Comparison of ENCODE assay signal across 15 cellular contexts in the genomic region with DNA sequence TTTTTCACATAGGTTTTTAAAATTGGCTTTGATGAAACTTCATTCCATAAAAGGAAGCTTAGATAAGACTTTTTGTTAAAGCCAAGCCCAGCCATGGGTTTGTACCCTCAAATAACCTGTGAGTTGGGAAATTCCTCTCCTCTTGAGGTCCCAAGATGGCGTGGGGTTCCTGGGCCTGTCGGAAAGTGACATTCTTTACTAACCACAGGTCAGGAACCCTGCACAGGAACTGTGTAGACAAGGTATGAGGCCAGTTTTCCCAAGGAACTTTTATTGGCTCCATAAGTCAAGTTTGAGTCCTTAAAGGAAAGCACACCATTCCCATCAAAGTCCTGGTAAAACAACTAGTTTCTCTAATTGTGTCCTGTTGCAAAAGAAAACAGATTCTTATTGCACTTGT.
A peak's percentile ranks its signal among the peaks of the same experiment; 100 is the strongest.
DNase-seq lines count a peak whose midpoint lies in the region; ATAC-seq and TF ChIP-seq lines count a peak whose summit lies in the region.
"Had no signal": no experiment of that assay in that cellular context is flagged by ENCODE, and none has a peak within 500 bp of the region (broad histone marks: within the 10 kb centered on the region; RNA-seq: fewer than 3 reads in every experiment).

No MANE protein-coding gene starts in this region.

- CTCF ChIA-PET in mammary epithelial cell (lab: Charles Lee; ENCODE audit: low non-redundant PET), result no interaction called here

- H3K27me3 ChIP-seq in left lung (no peaks in the 10 kb centered on the region), esophagus squamous epithelium (no peaks in the 10 kb centered on the region), mammary epithelial cell (ENCODE audit: insufficient read depth, low read length) (no peaks in the 10 kb centered on the region)
- H3K27me3 ChIP-seq: BLaER1 treated with 17β-estradiol and CSF1 and Interleukin-3, amounts not matched to agents 10 nM and 100 nM had no signal

- no peak overlapping the region for H2AFZ ChIP-seq in mammary epithelial cell (ENCODE audit: low read depth, low read length)

- H3K4me3 ChIP-seq in fibroblast of pulmonary artery (replicated peaks; ENCODE audit: low read depth, low read length) (no peak overlapping the region), left lung (no peak overlapping the region), esophagus squamous epithelium (no peak overlapping the region), mammary epithelial cell (replicated peaks in 1 of 3; ENCODE audit: insufficient read depth in 1 of 3, low read depth in 2 of 3, low read length in 3 of 3) (no peak overlapping the region)
- H3K4me3 ChIP-seq: BLaER1 treated with 17β-estradiol and CSF1 and Interleukin-3, amounts not matched to agents 10 nM and 100 nM; HAP-1 had no signal

- no peaks in the 10 kb centered on the region for H3K27me3 Mint-ChIP-seq in T-helper 17 cell
- H3K27me3 Mint-ChIP-seq: CD4-positive, CD25-positive, alpha-beta regulatory T cell had no signal

- H3K36me3 ChIP-seq in left lung, result no peaks in the 10 kb centered on the region
- H3K36me3 ChIP-seq in esophagus squamous epithelium, result no peaks in the 10 kb centered on the region
- H3K36me3 ChIP-seq in mammary epithelial cell (ENCODE audit: insufficient read depth, low read length), result no peaks in the 10 kb centered on the region
- H3K36me3 ChIP-seq: HAP-1 had no signal

- H3K4me1 ChIP-seq in left lung, result no peaks in the 10 kb centered on the region
- peaks cover 0 to 39% (median 8%) of the 10 kb centered on the region in 3 donors for H3K4me1 ChIP-seq in esophagus squamous epithelium
- no peaks in the 10 kb centered on the region for H3K4me1 ChIP-seq in mammary epithelial cell (ENCODE audit: insufficient read depth, low read length)

- no peaks in the 10 kb centered on the region for H4K20me1 ChIP-seq in mammary epithelial cell (ENCODE audit: insufficient read depth, low read length)

- H3K9me3 ChIP-seq in T-helper 17 cell (ENCODE audit: control insufficient read depth, low read length, poor library complexity, severe bottlenecking) (no peaks in the 10 kb centered on the region), left lung (peaks cover 0 to 11% of the 10 kb centered on the region in 2 donors), esophagus squamous epithelium (no peaks in the 10 kb centered on the region), mammary epithelial cell (replicated peaks; ENCODE audit: insufficient read depth, low read length) (peaks cover 2% of the 10 kb centered on the region)

- TF ChIP-seq CTCF in fibroblast of pulmonary artery (IDR thresholded peaks at IDR 0.05; ENCODE audit: low read length, missing control alignments) (no peak), left lung (IDR thresholded peaks at IDR 0.05) (no peak), esophagus squamous epithelium (IDR thresholded peaks at IDR 0.05) (no peak), mammary epithelial cell (conservative IDR thresholded peaks at IDR 0.05 in 1 of 2, IDR thresholded peaks at IDR 0.05 in 1 of 2; ENCODE audit: extremely low read depth in 1 of 2, insufficient read depth in 1 of 2, low read depth in 1 of 2, low read length in 2 of 2) (no peak)

- peaks cover 10% of the 10 kb centered on the region for H3K4me1 Mint-ChIP-seq in T-helper 17 cell

- intact Hi-C loops in left lung (cut with DNase I), result no loop called here
- intact Hi-C loops in esophagus squamous epithelium (cut with DNase I), result no loop called here
- intact Hi-C loops in mammary epithelial cell (cut with micrococcal nuclease), result no loop called here

- no TSS peak for BruUV-seq in mammary epithelial cell (replicated peaks; lab: Mats Ljungman, UMichigan)

- peak; percentile 20 for DNase-seq in A172 (ENCODE audit: low spot score)
- DNase-seq in T-helper 17 cell, result no peak
- DNase-seq in fibroblast of pulmonary artery (ENCODE audit: low read depth), result peak; percentile 26
- no peak for DNase-seq in left lung
- no peak for DNase-seq in esophagus squamous epithelium (lab: John Stamatoyannopoulos, UW)
- no peak for DNase-seq in NCI-H2196 treated with DMSO at 0.1 percent for 48 hours (lab: John Stamatoyannopoulos, UW; ENCODE audit: unreplicated experiment)
- no peak for DNase-seq in mammary epithelial cell
- DNase-seq: 8988T; ACHN; Calu3; CD4-positive, CD25-positive, alpha-beta regulatory T cell; DMS 273 treated with DMSO at 0.1 percent for 48 hours; GOT3 had no signal

- peak overlapping the region; percentile 68 for H3K27ac Mint-ChIP-seq in T-helper 17 cell

- no peak overlapping the region for H3K4me3 Mint-ChIP-seq in T-helper 17 cell
- H3K4me3 Mint-ChIP-seq: CD4-positive, CD25-positive, alpha-beta regulatory T cell had no signal

- dilution Hi-C loops in mammary epithelial cell (cut with HindIII; ENCODE audit: low sequenced_read_pairs), result no loop called here

- H3K27ac ChIP-seq in left lung, result no peak overlapping the region
- H3K27ac ChIP-seq in esophagus squamous epithelium, result no peak overlapping the region
- H3K27ac ChIP-seq in mammary epithelial cell (ENCODE audit: insufficient read depth, low read depth, low read length), result no peak overlapping the region
- H3K27ac ChIP-seq: BLaER1 treated with 17β-estradiol and CSF1 and Interleukin-3, amounts not matched to agents 10 nM and 100 nM had no signal

- no peak overlapping the region for H3K4me2 ChIP-seq in mammary epithelial cell (ENCODE audit: insufficient read depth, low read depth, low read length)
- H3K4me2 ChIP-seq: BLaER1 treated with 17β-estradiol and CSF1 and Interleukin-3, amounts not matched to agents 10 nM and 100 nM had no signal

- WGBS in esophagus squamous epithelium, 2 donors, result 100% methylated on average over 2 of the region's 2 CpGs; no CpG with 5 or more reads in 1 of the 2 donors
- WGBS in mammary epithelial cell (ENCODE audit: low coverage, missing lambda C conversion rate), result 96% methylated on average over 2 of the region's 2 CpGs

- in situ Hi-C loops in mammary epithelial cell (cut with MboI; ENCODE audit: low sequenced_read_pairs in 2 of 2), result no loop called here

- H3K9ac ChIP-seq in mammary epithelial cell (ENCODE audit: insufficient read depth, low read length), result no peak overlapping the region
- H3K9ac ChIP-seq: BLaER1 treated with 17β-estradiol and CSF1 and Interleukin-3, amounts not matched to agents 10 nM and 100 nM had no signal

- no peak for TF ChIP-seq POLR2A in esophagus squamous epithelium (IDR thresholded peaks at IDR 0.05)

- peaks cover 11% of the 10 kb centered on the region for H3K79me2 ChIP-seq in mammary epithelial cell (ENCODE audit: insufficient read depth, low read length)

- ATAC-seq in T-helper 17 cell (no peak), left lung (peak; percentile 30)

- peaks cover 8% of the 10 kb centered on the region for H3K36me3 Mint-ChIP-seq in T-helper 17 cell (ENCODE audit: low read depth)

Comparison
In these comparisons a context has a peak if more than half of its experiments do, and no peak if none do; other contexts are left out.
1. DNase-seq: peak in A172 (single experiment) and fibroblast of pulmonary artery (single experiment); none in T-helper 17 cell (0 of 3), left lung (0 of 2), esophagus squamous epithelium (single experiment), NCI-H2196 treated with DMSO at 0.1 percent for 48 hours (single experiment) and mammary epithelial cell (single experiment).